ENCODE assay signal across 8 cellular contexts in the genomic region with DNA sequence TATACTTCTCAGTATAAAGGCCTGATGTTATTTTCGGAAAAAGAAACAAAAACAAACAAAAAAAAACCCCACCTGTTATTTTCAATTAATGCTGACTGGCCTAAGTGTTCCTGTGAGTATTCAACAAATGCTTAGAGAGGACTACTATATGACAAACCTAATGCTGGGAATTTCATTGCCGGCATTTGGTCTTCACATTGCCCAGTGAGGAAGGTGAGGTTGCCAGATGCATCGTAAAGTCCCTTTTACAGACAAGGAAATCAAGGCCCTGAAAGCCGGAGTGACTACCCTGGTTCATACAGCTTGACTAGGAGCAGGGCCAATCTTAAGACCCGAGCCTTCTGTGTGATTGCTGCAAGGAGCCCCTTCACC. TPM values are rescaled to one million over a fixed set of nuclear protein-coding genes. Genes with fewer than 3 reads are reported as not detected.
DNase-seq lines count a peak whose midpoint lies in the region; TF ChIP-seq lines count a peak whose summit lies in the region.

No MANE protein-coding gene starts in this region.

- H3K36me3 ChIP-seq in SK-N-SH (replicated peaks in 1 of 2; ENCODE audit: control insufficient read depth in 1 of 2, insufficient read depth in 2 of 2, low read length in 1 of 2) (peaks cover 21 to 65% of the 10 kb centered on the region in 2 experiments), skeletal muscle tissue (ENCODE audit: control insufficient read depth in 3 of 3, insufficient read depth in 3 of 3, low read length in 3 of 3) (peaks cover 36 to 44% (median 42%) of the 10 kb centered on the region in 3 donors)

- WGBS in SK-N-SH (ENCODE audit: low lambda C conversion rate) = 14% methylated on average over 5 of the region's 5 CpGs

- no peaks in the 10 kb centered on the region for H3K9me2 ChIP-seq in SK-N-SH

- H3K27ac ChIP-seq in SK-N-SH (ENCODE audit: low read depth in 2 of 2, low read length in 1 of 2) (peak overlapping the region; percentile 82 to 92; a peak in 3 of 4 replicates), skeletal muscle tissue (ENCODE audit: low read depth, low read length) (peak overlapping the region; percentile 93)

- peaks cover 36% of the 10 kb centered on the region for H3K79me2 ChIP-seq in SK-N-SH (ENCODE audit: insufficient read depth)

- H3K27me3 ChIP-seq in SK-N-SH (ENCODE audit: insufficient read depth) (no peaks in the 10 kb centered on the region), skeletal muscle tissue (ENCODE audit: control insufficient read depth in 3 of 3, insufficient read depth in 3 of 3, low read length in 3 of 3) (no peaks in the 10 kb centered on the region)

- DNase-seq in NCI-H82 (lab: John Stamatoyannopoulos, UW) (peak; percentile 85), NCI-H82 treated with DMSO at 0.1 percent for 48 hours (lab: John Stamatoyannopoulos, UW; ENCODE audit: unreplicated experiment) (no peak), SK-N-SH (no peak), fibroblast of the aortic adventitia (ENCODE audit: low read depth) (peak; percentile 13), COR-L47 (lab: John Stamatoyannopoulos, UW) (no peak), AG08395 (ENCODE audit: low spot score) (no peak), iPS-NIHi11 (ENCODE audit: low spot score) (no peak)

- H3K4me2 ChIP-seq in SK-N-SH = peak overlapping the region; percentile 72

- H3K4me3 ChIP-seq in SK-N-SH (ENCODE audit: low read depth in 2 of 2, low read length in 1 of 2) (peak overlapping the region; percentile 83 to 94), fibroblast of the aortic adventitia (ENCODE audit: low read depth, low read length) (peak overlapping the region; percentile 97), skeletal muscle tissue (ENCODE audit: low read length in 3 of 3) (peak overlapping the region; percentile 84 to 100 (median 95))

- H4K20me1 ChIP-seq in SK-N-SH (ENCODE audit: insufficient read depth) = no peaks in the 10 kb centered on the region

- H3K4me1 ChIP-seq in SK-N-SH (ENCODE audit: control insufficient read depth in 1 of 2, insufficient read depth in 2 of 2, low read depth in 1 of 2, low read length in 1 of 2) (peaks cover 5 to 7% of the 10 kb centered on the region in 2 experiments; a peak in 3 of 4 replicates), skeletal muscle tissue (ENCODE audit: control insufficient read depth in 3 of 3, insufficient read depth in 3 of 3, low read length in 3 of 3) (peaks cover 16 to 29% (median 22%) of the 10 kb centered on the region in 3 donors)

- no peak for TF ChIP-seq RAD21 in SK-N-SH (IDR thresholded peaks at IDR 0.05; ENCODE audit: low read length)

- TF ChIP-seq EP300 in SK-N-SH (IDR thresholded peaks at IDR 0.05; ENCODE audit: borderline replicate concordance in 1 of 2, low read depth in 1 of 2, low read length in 1 of 2) = no peak

- peak overlapping the region; percentile 78 for H3K9ac ChIP-seq in SK-N-SH
- H3K9ac ChIP-seq in skeletal muscle tissue (ENCODE audit: low read depth in 1 of 3, low read length in 3 of 3) = peak overlapping the region; percentile 77 to 93 (median 81)

- no peak overlapping the region for H2AFZ ChIP-seq in SK-N-SH (ENCODE audit: low read depth)

- POLR2A ChIA-PET in SK-N-SH (lab: Yijun Ruan, JAX) = interaction anchor here (1.0 to 1.8 kb wide), 6 partner anchors 11 to 184 kb away, joined by 3 to 27 read pairs (median 16); partner anchors contain the start of genes HDGF, ISG20L2, METTL25B and NTRK1

- TF ChIP-seq CTCF in SK-N-SH (IDR thresholded peaks at IDR 0.05) (no peak), fibroblast of the aortic adventitia (IDR thresholded peaks at IDR 0.05; ENCODE audit: insufficient read depth, low read length) (no peak)

- H3K9me3 ChIP-seq in SK-N-SH = no peaks in the 10 kb centered on the region
- H3K9me3 ChIP-seq in skeletal muscle tissue (ENCODE audit: control insufficient read depth in 3 of 3, low read length in 3 of 3) = no peaks in the 10 kb centered on the region

- CTCF ChIA-PET in SK-N-SH (lab: Yijun Ruan, JAX) = interaction anchor here (0.7 to 8.6 kb wide), 12 partner anchors 11 to 188 kb away, joined by 3 to 42 read pairs (median 4); partner anchors contain the start of genes HDGF, ISG20L2, METTL25B and NTRK1

- peaks cover 23% of the 10 kb centered on the region for H3F3A ChIP-seq in SK-N-SH (replicated peaks; ENCODE audit: insufficient read depth)

TF ChIP-seq in SK-N-SH, 30 proteins besides CTCF, POLR2A, EP300 and RAD21:
- TF ChIP-seq MXI1 (IDR thresholded peaks at IDR 0.05; ENCODE audit: low read depth, low read length) (no peak), IRF3 (IDR thresholded peaks at IDR 0.05; ENCODE audit: low read depth, low read length) (no peak), TAF1 (IDR thresholded peaks at IDR 0.05; ENCODE audit: borderline replicate concordance, low read depth, low read length) (no peak), USF1 (IDR thresholded peaks at IDR 0.05; ENCODE audit: borderline replicate concordance, low read depth) (no peak), YY1 (IDR thresholded peaks at IDR 0.05; ENCODE audit: low read depth) (no peak), MEF2A (IDR thresholded peaks at IDR 0.05; ENCODE audit: borderline replicate concordance, low read depth) (no peak), SIN3A (IDR thresholded peaks at IDR 0.05; ENCODE audit: borderline replicate concordance, low read depth, low read length) (no peak), POLR2AphosphoS5 (IDR thresholded peaks at IDR 0.05; ENCODE audit: low read depth, low read length) (no peak; the same call in 1 of the 2 replicates), NRF1 (IDR thresholded peaks at IDR 0.05; ENCODE audit: low read depth, low read length) (no peak), NFIC (IDR thresholded peaks at IDR 0.05; ENCODE audit: borderline replicate concordance) (no peak), GATA2 (CRISPR knock-in tag; IDR thresholded peaks at IDR 0.05) (no peak), FOXM1 (IDR thresholded peaks at IDR 0.05; ENCODE audit: low read depth) (no peak), ELF1 (IDR thresholded peaks at IDR 0.05) (no peak), EZH2phosphoT487 (IDR thresholded peaks at IDR 0.05; ENCODE audit: borderline replicate concordance, low read depth) (no peak), RFX5 (IDR thresholded peaks at IDR 0.05; ENCODE audit: low read length) (no peak)
- TF ChIP-seq, protein P1, sequence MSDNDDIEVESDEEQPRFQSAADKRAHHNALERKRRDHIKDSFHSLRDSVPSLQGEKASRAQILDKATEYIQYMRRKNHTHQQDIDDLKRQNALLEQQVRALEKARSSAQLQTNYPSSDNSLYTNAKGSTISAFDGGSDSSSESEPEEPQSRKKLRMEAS (IDR thresholded peaks at IDR 0.05; ENCODE audit: low read depth) = no peak
- TF ChIP-seq, protein P2, sequence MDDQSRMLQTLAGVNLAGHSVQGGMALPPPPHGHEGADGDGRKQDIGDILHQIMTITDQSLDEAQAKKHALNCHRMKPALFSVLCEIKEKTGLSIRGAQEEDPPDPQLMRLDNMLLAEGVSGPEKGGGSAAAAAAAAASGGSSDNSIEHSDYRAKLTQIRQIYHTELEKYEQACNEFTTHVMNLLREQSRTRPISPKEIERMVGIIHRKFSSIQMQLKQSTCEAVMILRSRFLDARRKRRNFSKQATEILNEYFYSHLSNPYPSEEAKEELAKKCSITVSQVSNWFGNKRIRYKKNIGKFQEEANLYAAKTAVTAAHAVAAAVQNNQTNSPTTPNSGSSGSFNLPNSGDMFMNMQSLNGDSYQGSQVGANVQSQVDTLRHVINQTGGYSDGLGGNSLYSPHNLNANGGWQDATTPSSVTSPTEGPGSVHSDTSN (IDR thresholded peaks at IDR 0.05) = no peak
TF ChIP-seq in SK-N-SH: peak in this region for 0.

RNA-seq across cellular contexts. Expression of gene MRPL24, which starts 0.6 kb away (rescaled TPM):
- polyA plus RNA-seq in SK-N-SH (2012; rRNA removed) = 149 and 171 TPM in 2 replicates
- 141 and 142 TPM in 2 replicates for polyA plus RNA-seq in SK-N-SH (2012; cell fraction: cytosol; rRNA removed)
- 99.8 and 109 TPM in 2 replicates for polyA plus RNA-seq in SK-N-SH (2012; cell fraction: nucleus; rRNA removed)
- total RNA-seq in fibroblast of the aortic adventitia (ENCODE audit: low replicate concordance) = 19.0 and 42.8 TPM in 2 replicates
- 36.5 TPM for total RNA-seq in skeletal muscle tissue

RNA-seq across cellular contexts. Expression of gene HDGF, which starts 11.2 kb away (rescaled TPM):
- 152 and 166 TPM in 2 replicates for polyA plus RNA-seq in SK-N-SH (2012; rRNA removed)
- 192 and 197 TPM in 2 replicates for polyA plus RNA-seq in SK-N-SH (2012; cell fraction: cytosol; rRNA removed)
- 145 and 148 TPM in 2 replicates for polyA plus RNA-seq in SK-N-SH (2012; cell fraction: nucleus; rRNA removed)
- 146 and 299 TPM in 2 replicates for total RNA-seq in fibroblast of the aortic adventitia (ENCODE audit: low replicate concordance)
- 61.6 TPM for total RNA-seq in skeletal muscle tissue

RNA-seq across cellular contexts. Expression of gene ISG20L2, which starts 11.7 kb away (rescaled TPM):
- polyA plus RNA-seq in SK-N-SH (2012; rRNA removed) = 31.6 and 44.3 TPM in 2 replicates
- 28.2 and 36.0 TPM in 2 replicates for polyA plus RNA-seq in SK-N-SH (2012; cell fraction: cytosol; rRNA removed)
- 22.9 and 32.5 TPM in 2 replicates for polyA plus RNA-seq in SK-N-SH (2012; cell fraction: nucleus; rRNA removed)
- total RNA-seq in fibroblast of the aortic adventitia (ENCODE audit: low replicate concordance) (9.9 and 27.4 TPM in 2 replicates), skeletal muscle tissue (5.2 TPM)

RNA-seq across cellular contexts. Expression of gene METTL25B, which starts 12.0 kb away (rescaled TPM):
- polyA plus RNA-seq in SK-N-SH (2012; rRNA removed) = 20.1 and 21.2 TPM in 2 replicates
- 10.7 and 14.0 TPM in 2 replicates for polyA plus RNA-seq in SK-N-SH (2012; cell fraction: cytosol; rRNA removed)
- 51.7 and 72.4 TPM in 2 replicates for polyA plus RNA-seq in SK-N-SH (2012; cell fraction: nucleus; rRNA removed)
- total RNA-seq in fibroblast of the aortic adventitia (ENCODE audit: low replicate concordance) (4.1 and 10.9 TPM in 2 replicates), skeletal muscle tissue (4.2 TPM)

RNA-seq across cellular contexts. Expression of gene PRCC, which starts 27.0 kb away (rescaled TPM):
- 39.2 and 51.8 TPM in 2 replicates for polyA plus RNA-seq in SK-N-SH (2012; rRNA removed)
- 33.6 and 45.5 TPM in 2 replicates for polyA plus RNA-seq in SK-N-SH (2012; cell fraction: cytosol; rRNA removed)
- polyA plus RNA-seq in SK-N-SH (2012; cell fraction: nucleus; rRNA removed) = 54.8 and 58.9 TPM in 2 replicates
- total RNA-seq in fibroblast of the aortic adventitia (ENCODE audit: low replicate concordance) (28.3 and 33.8 TPM in 2 replicates), skeletal muscle tissue (9.9 TPM)

Comparison
In these comparisons a context has a peak if more than half of its experiments do, and no peak if none do; other contexts are left out.
1. DNase-seq: peak in NCI-H82 (single experiment) and fibroblast of the aortic adventitia (single experiment); none in NCI-H82 treated with DMSO at 0.1 percent for 48 hours (single experiment), SK-N-SH (single experiment), COR-L47 (single experiment), AG08395 (single experiment) and iPS-NIHi11 (single experiment).
2. Peak in every context shown above with its lines, with median percentiles within 50 percentile points of each other: H3K4me3 ChIP-seq.